9 cellular contexts compared by ENCODE assay signal in the genomic region with DNA sequence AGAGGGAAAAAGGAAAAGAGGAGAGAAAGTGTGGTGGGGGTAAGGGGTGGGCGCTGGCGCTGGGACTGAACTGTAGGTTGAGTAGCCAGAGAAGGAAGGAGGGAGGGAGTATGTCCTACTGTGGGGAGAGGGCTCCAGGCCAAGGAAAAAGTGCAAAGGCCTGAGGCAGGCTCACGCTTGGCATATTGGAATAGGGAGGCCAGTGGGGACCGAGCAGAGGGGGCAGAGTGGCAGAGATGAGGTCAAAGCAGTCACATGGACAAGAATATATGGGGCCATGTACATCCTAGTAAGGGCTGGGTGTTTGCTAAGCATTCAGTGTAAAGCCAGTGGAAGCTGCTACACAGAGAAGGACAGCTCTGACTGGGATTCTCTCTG. TPM values are rescaled to one million over a fixed set of nuclear protein-coding genes. Genes with fewer than 3 reads are reported as not detected.
DNase-seq lines count a peak whose midpoint lies in the region; ATAC-seq and TF ChIP-seq lines count a peak whose summit lies in the region.
"Had no signal": no experiment of that assay in that cellular context is flagged by ENCODE, and none has a peak within 500 bp of the region (broad histone marks: within the 10 kb centered on the region; RNA-seq: fewer than 3 reads in every experiment).

No MANE protein-coding gene starts in this region.

- H4K20me1 ChIP-seq in DND-41 (ENCODE audit: insufficient read depth, low read length) = peaks cover 90% of the 10 kb centered on the region
- no peaks in the 10 kb centered on the region for H4K20me1 ChIP-seq in MM.1S (ENCODE audit: insufficient read depth, low read length)

- H3K9ac ChIP-seq in DND-41 (ENCODE audit: low read depth, low read length) = no peak overlapping the region
- no peak overlapping the region for H3K9ac ChIP-seq in MM.1S (ENCODE audit: low read length)

- ATAC-seq in DND-41 (ENCODE audit: insufficient read depth, low read depth) (no peak), activated B cell treated with CpG ODN at 0.5 μM for 24 hours (ENCODE audit: low read depth) (no peak), left ventricle myocardium superior (peak; percentile 7), omental fat pad (ENCODE audit: low FRiP score) (no peak)

- H3K27me3 ChIP-seq in DND-41 (ENCODE audit: insufficient read depth, low read length, poor library complexity) = no peaks in the 10 kb centered on the region
- H3K27me3 ChIP-seq in stomach = no peaks in the 10 kb centered on the region
- H3K27me3 ChIP-seq in MM.1S (replicated peaks; ENCODE audit: insufficient read depth, low read length) = no peaks in the 10 kb centered on the region

- H2AFZ ChIP-seq in DND-41 (ENCODE audit: low read depth, low read length) (no peak overlapping the region), MM.1S (ENCODE audit: low read length) (no peak overlapping the region)

- no peaks in the 10 kb centered on the region for H3K27me3 Mint-ChIP-seq in activated B cell treated with CpG ODN at 0.5 μM for 24 hours

- intact Hi-C loops in activated B cell treated with CpG ODN at 0.5 μM for 24 hours (cut with micrococcal nuclease) (no loop called here), left ventricle myocardium superior (cut with micrococcal nuclease) (no loop called here), stomach (cut with DNase I; ENCODE audit: low total_unique reads) (no loop called here)

- H3K9me2 ChIP-seq in MM.1S (replicated peaks; ENCODE audit: insufficient read depth, low read length) = no peaks in the 10 kb centered on the region

- H3F3A ChIP-seq in MM.1S (ENCODE audit: insufficient read depth, low read length) = no peaks in the 10 kb centered on the region

- TF ChIP-seq POLR2A in stomach (IDR thresholded peaks at IDR 0.05) = no peak

- CTCF ChIA-PET in activated B cell treated with CpG ODN at 0.5 μM for 24 hours (lab: Charles Lee) = interaction anchor here (1.6 to 3.2 kb wide), 2 partner anchors 15 to 37 kb away, joined by 5 to 15 read pairs; no protein-coding TSS in a partner anchor

- no peaks in the 10 kb centered on the region for H3K9me3 Mint-ChIP-seq in activated B cell treated with CpG ODN at 0.5 μM for 24 hours

- H3K4me2 ChIP-seq in DND-41 (ENCODE audit: insufficient read depth, low read length) = no peak overlapping the region
- no peak overlapping the region for H3K4me2 ChIP-seq in MM.1S (ENCODE audit: low read depth, low read length)

- H3K4me1 Mint-ChIP-seq in activated B cell treated with CpG ODN at 0.5 μM for 24 hours = peaks cover 99% of the 10 kb centered on the region

- H3K36me3 ChIP-seq in DND-41 (ENCODE audit: insufficient read depth, low read length) = peaks cover 91% of the 10 kb centered on the region
- H3K36me3 ChIP-seq in stomach = peaks cover 10 to 24% (median 22%) of the 10 kb centered on the region in 4 donors
- no peaks in the 10 kb centered on the region for H3K36me3 ChIP-seq in MM.1S (replicated peaks; ENCODE audit: insufficient read depth, low read length)

- DNase-seq in DND-41 = no peak
- no peak for DNase-seq in activated B cell treated with CpG ODN at 0.5 μM for 24 hours
- peak; percentile 42 for DNase-seq in left ventricle myocardium superior
- DNase-seq in stomach = no peak
- no peak for DNase-seq in activated effector memory CD4-positive, alpha-beta T cell treated with anti-CD3 and anti-CD28 coated beads, Interleukin-2, amount 50 U/mL, for 16 hours
- DNase-seq in GM20000 (ENCODE audit: low spot score) = no peak
- DNase-seq in MM.1S = no peak
- no peak for DNase-seq in omental fat pad (ENCODE audit: low spot score)
- DNase-seq: NCI-H1092 had no signal

- no peak for TF ChIP-seq EP300 in stomach (IDR thresholded peaks at IDR 0.05)

- H3K27ac Mint-ChIP-seq in activated B cell treated with CpG ODN at 0.5 μM for 24 hours = peak overlapping the region; percentile 96

- POLR2A ChIA-PET in activated B cell treated with CpG ODN at 0.5 μM for 24 hours (lab: Charles Lee) = interaction anchor here (0.8 to 7.8 kb wide), 4 partner anchors 10 to 103 kb away, joined by 3 to 78 read pairs (median 6); no protein-coding TSS in a partner anchor

- peak overlapping the region; percentile 43; the same call in 1 of the 2 replicates for H3K27ac ChIP-seq in DND-41 (ENCODE audit: low read length)
- peak overlapping the region; percentile 15 to 83 (median 78) for H3K27ac ChIP-seq in stomach
- no peak overlapping the region for H3K27ac ChIP-seq in MM.1S (ENCODE audit: low read length)

- H3K4me1 ChIP-seq in DND-41 (ENCODE audit: insufficient read depth, low read length) (no peaks in the 10 kb centered on the region; the same call in 1 of the 2 replicates), stomach (peaks cover 79 to 100% (median 98%) of the 10 kb centered on the region in 4 donors), MM.1S (ENCODE audit: low read length) (peaks cover 19% of the 10 kb centered on the region)

- 87 to 96% (median 92%) methylated on average over 4 of the region's 4 CpGs for WGBS in stomach, 5 donors

- peaks cover 69% of the 10 kb centered on the region for H3K36me3 Mint-ChIP-seq in activated B cell treated with CpG ODN at 0.5 μM for 24 hours (ENCODE audit: low read depth)

- no peak overlapping the region for H3K4me3 ChIP-seq in DND-41 (ENCODE audit: low read depth in 1 of 2, low read length in 2 of 2)
- H3K4me3 ChIP-seq in stomach = no peak overlapping the region
- H3K4me3 ChIP-seq in MM.1S (ENCODE audit: low read length) = no peak overlapping the region

- TF ChIP-seq CTCF in DND-41 (IDR thresholded peaks at IDR 0.05; ENCODE audit: borderline replicate concordance, extremely low read depth, low read length, poor library complexity, severe bottlenecking) (no peak), activated B cell treated with CpG ODN at 0.5 μM for 24 hours (IDR thresholded peaks at IDR 0.05) (no peak), stomach (IDR thresholded peaks at IDR 0.05) (no peak), GM20000 (IDR thresholded peaks at IDR 0.05; ENCODE audit: extremely low read depth, missing control alignments) (no peak), MM.1S (IDR thresholded peaks at IDR 0.05; ENCODE audit: low read length) (no peak), omental fat pad (IDR thresholded peaks at IDR 0.05) (no peak)

- H3K9me3 ChIP-seq in DND-41 (ENCODE audit: insufficient read depth, low read length, severe bottlenecking) = no peaks in the 10 kb centered on the region
- H3K9me3 ChIP-seq in stomach = no peaks in the 10 kb centered on the region
- H3K9me3 ChIP-seq in MM.1S (replicated peaks; ENCODE audit: insufficient read depth, low read length) = no peaks in the 10 kb centered on the region

- H3K79me2 ChIP-seq in DND-41 (ENCODE audit: insufficient read depth, low read length) (peaks cover 100% of the 10 kb centered on the region), MM.1S (ENCODE audit: low read length) (peaks cover 48% of the 10 kb centered on the region)

- H3K4me3 Mint-ChIP-seq in activated B cell treated with CpG ODN at 0.5 μM for 24 hours = no peak overlapping the region

RNA-seq across cellular contexts. Expression of gene FAM53B, which starts 39.8 kb away (rescaled TPM):
- total RNA-seq in activated B cell treated with CpG ODN at 0.5 μM for 24 hours (70.9 and 73.9 TPM in 2 replicates), left ventricle myocardium superior (45.3 TPM), stomach (10 to 100 TPM in 4 of 5 donors, 1 to 10 TPM in 1; 9.4 to 46.9 (median 19.3) TPM), omental fat pad (10 to 100 TPM; 21.9 to 42.6 (median 32.2) TPM)
- polyA plus RNA-seq in stomach = 1 to 10 TPM; 5.7 to 9.3 (median 8.2) TPM
